ENCODE assay signal across 27 cellular contexts in the genomic region with DNA sequence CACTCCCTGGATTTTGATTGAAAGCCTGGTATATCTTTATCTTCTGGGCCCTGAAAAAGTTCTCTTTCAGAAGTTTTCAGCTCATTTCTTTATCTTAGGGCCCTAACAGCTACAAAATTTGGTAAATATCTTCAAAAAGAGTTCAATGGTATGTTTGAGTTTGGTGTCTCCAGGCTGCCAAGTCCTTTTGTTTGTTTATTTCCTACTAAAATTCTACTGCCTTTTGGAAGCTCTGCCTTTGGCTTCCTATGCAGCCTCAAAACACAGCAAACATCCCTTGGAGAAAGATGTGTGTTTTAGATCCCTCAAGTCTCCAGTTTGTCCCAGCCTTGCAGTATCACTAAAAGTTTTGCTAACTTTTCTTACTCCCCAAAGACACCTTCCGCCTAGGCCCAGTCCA.
"Had no signal": no experiment of that assay in that cellular context is flagged by ENCODE, and none has a peak within 500 bp of the region (broad histone marks: within the 10 kb centered on the region; RNA-seq: fewer than 3 reads in every experiment).

No MANE protein-coding gene starts in this region.

- DNase-seq: heart left ventricle; hypothalamus; immature natural killer cell; kidney; left colon; left ventricle myocardium inferior; mesendoderm; midbrain; mucosa of descending colon; naive thymus-derived CD4-positive, alpha-beta T cell; nucleus accumbens; psoas muscle; spleen; stimulated activated CD4-positive, alpha-beta T cell treated with anti-CD3 and anti-CD28 coated beads, Interleukin-4, amount 100 ng/mL, for 24 hours; stimulated activated naive CD4-positive, alpha-beta T cell; uterus had no signal

- H3K36me3 ChIP-seq: heart left ventricle, left ventricle myocardium inferior, right atrium auricular region, spleen, suprapubic skin, tibial nerve, uterus had no signal

- H3K4me3 ChIP-seq: heart left ventricle, left ventricle myocardium inferior, lung, mucosa of descending colon, psoas muscle, right atrium auricular region, skin epidermis, spleen, suprapubic skin, tibial nerve, uterus had no signal

- H3K9me3 ChIP-seq: heart left ventricle, left ventricle myocardium inferior, mucosa of descending colon, psoas muscle, right atrium auricular region, spleen, suprapubic skin, tibial nerve, uterus had no signal

- H3K4me3 Mint-ChIP-seq: immature natural killer cell; naive thymus-derived CD4-positive, alpha-beta T cell; natural killer cell treated with Interleukin-12 subunit alpha and Interleukin-12 subunit beta and Interleukin-15 and Interleukin-18, amount 100 ng/mL, for 72 hours; stimulated activated effector memory CD8-positive, alpha-beta T cell treated with anti-CD3 and anti-CD28 coated beads, Interleukin-12 subunit alpha, Interleukin-12 subunit beta, amount 100 ng/mL, for 72 hours; stimulated activated naive CD8-positive, alpha-beta T cell treated with anti-CD3 and anti-CD28 coated beads, Interleukin-15, Interleukin-2, amounts not matched to agents 100 ng/mL and 50 ng/mL, for 24 hours; type B pancreatic cell had no signal

- H3K27me3 Mint-ChIP-seq: naive thymus-derived CD4-positive, alpha-beta T cell; natural killer cell treated with Interleukin-12 subunit alpha and Interleukin-12 subunit beta and Interleukin-15 and Interleukin-18, amount 100 ng/mL, for 72 hours; stimulated activated naive CD8-positive, alpha-beta T cell treated with anti-CD3 and anti-CD28 coated beads, Interleukin-15, Interleukin-2, amounts not matched to agents 100 ng/mL and 50 ng/mL, for 24 hours; type B pancreatic cell had no signal

- H3K9ac ChIP-seq: parathyroid adenoma had no signal

- H3K36me3 Mint-ChIP-seq: immature natural killer cell; naive thymus-derived CD4-positive, alpha-beta T cell; stimulated activated effector memory CD8-positive, alpha-beta T cell treated with anti-CD3 and anti-CD28 coated beads, Interleukin-12 subunit alpha, Interleukin-12 subunit beta, amount 100 ng/mL, for 72 hours; type B pancreatic cell had no signal

- ATAC-seq: heart left ventricle; left colon; mucosa of descending colon; naive thymus-derived CD4-positive, alpha-beta T cell; natural killer cell treated with Interleukin-12 subunit alpha and Interleukin-12 subunit beta and Interleukin-15 and Interleukin-18, amount 100 ng/mL, for 72 hours; psoas muscle; sciatic nerve; stimulated activated effector memory CD8-positive, alpha-beta T cell treated with anti-CD3 and anti-CD28 coated beads, Interleukin-12 subunit alpha, Interleukin-12 subunit beta, amount 100 ng/mL, for 72 hours had no signal

- H2AFZ ChIP-seq: parathyroid adenoma had no signal

- H3K4me1 Mint-ChIP-seq: immature natural killer cell; naive thymus-derived CD4-positive, alpha-beta T cell; stimulated activated effector memory CD8-positive, alpha-beta T cell treated with anti-CD3 and anti-CD28 coated beads, Interleukin-12 subunit alpha, Interleukin-12 subunit beta, amount 100 ng/mL, for 72 hours had no signal

- H3K4me1 ChIP-seq: parathyroid adenoma, right atrium auricular region, spleen, suprapubic skin, uterus had no signal

- H3K27me3 ChIP-seq: heart left ventricle, right atrium auricular region, spleen, suprapubic skin, tibial nerve, uterus had no signal

- H3K27ac ChIP-seq: heart left ventricle, left ventricle myocardium inferior, parathyroid adenoma, psoas muscle, right atrium auricular region, skin epidermis, spleen, suprapubic skin, tibial nerve, uterus had no signal

- H3K27ac Mint-ChIP-seq: immature natural killer cell; naive thymus-derived CD4-positive, alpha-beta T cell; natural killer cell treated with Interleukin-12 subunit alpha and Interleukin-12 subunit beta and Interleukin-15 and Interleukin-18, amount 100 ng/mL, for 72 hours; stimulated activated effector memory CD8-positive, alpha-beta T cell treated with anti-CD3 and anti-CD28 coated beads, Interleukin-12 subunit alpha, Interleukin-12 subunit beta, amount 100 ng/mL, for 72 hours; stimulated activated naive CD8-positive, alpha-beta T cell treated with anti-CD3 and anti-CD28 coated beads, Interleukin-15, Interleukin-2, amounts not matched to agents 100 ng/mL and 50 ng/mL, for 24 hours; type B pancreatic cell had no signal

- H3K9me3 Mint-ChIP-seq: stimulated activated naive CD8-positive, alpha-beta T cell treated with anti-CD3 and anti-CD28 coated beads, Interleukin-15, Interleukin-2, amounts not matched to agents 100 ng/mL and 50 ng/mL, for 24 hours; type B pancreatic cell had no signal
